ENCODE assay signal across 24 cellular contexts in the genomic region with DNA sequence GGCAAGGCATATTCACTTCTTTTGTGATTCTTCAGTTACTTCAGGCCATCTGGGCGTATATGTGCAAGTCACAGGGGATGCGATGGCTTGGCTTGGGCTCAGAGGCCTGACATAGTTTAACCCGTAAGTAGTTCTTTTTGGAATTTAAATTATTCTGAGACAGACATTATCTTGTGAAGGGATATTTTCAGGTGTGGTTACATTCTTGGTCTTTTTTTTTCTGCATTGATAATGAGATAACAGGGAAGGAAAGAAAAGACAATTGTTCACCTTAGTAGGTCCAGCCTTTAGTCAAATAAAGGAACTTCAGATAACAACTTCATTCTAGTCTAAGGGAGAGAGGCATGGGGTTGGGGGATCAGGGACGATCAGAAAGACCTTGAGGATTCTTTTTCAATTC.
"Had no signal": no experiment of that assay in that cellular context is flagged by ENCODE, and none has a peak within 500 bp of the region (broad histone marks: within the 10 kb centered on the region; RNA-seq: fewer than 3 reads in every experiment).

No MANE protein-coding gene starts in this region.

- H3K4me2 ChIP-seq: hepatocyte had no signal

- FAIRE-seq: kidney had no signal

- H3K4me3 Mint-ChIP-seq: dendritic cell treated with granulocyte-macrophage colony-stimulating factor and Interleukin-4, amounts not matched to agents 40 ng/mL and 50 ng/mL, for 4 days; effector memory CD8-positive, alpha-beta T cell; memory B cell; naive B cell; nephron; stimulated activated effector memory CD8-positive, alpha-beta T cell treated with anti-CD3 and anti-CD28 coated beads, Interleukin-12 subunit alpha, Interleukin-12 subunit beta, amount 100 ng/mL, for 72 hours had no signal

- H3K27ac Mint-ChIP-seq: dendritic cell treated with granulocyte-macrophage colony-stimulating factor and Interleukin-4, amounts not matched to agents 40 ng/mL and 50 ng/mL, for 4 days; effector memory CD8-positive, alpha-beta T cell; memory B cell; naive B cell; nephron; stimulated activated effector memory CD8-positive, alpha-beta T cell treated with anti-CD3 and anti-CD28 coated beads, Interleukin-12 subunit alpha, Interleukin-12 subunit beta, amount 100 ng/mL, for 72 hours had no signal

- H3K36me3 Mint-ChIP-seq: memory B cell; naive B cell; stimulated activated effector memory CD8-positive, alpha-beta T cell treated with anti-CD3 and anti-CD28 coated beads, Interleukin-12 subunit alpha, Interleukin-12 subunit beta, amount 100 ng/mL, for 72 hours had no signal

- H3K36me3 ChIP-seq: esophagus squamous epithelium, left ventricle myocardium inferior, lower lobe of right lung, right lobe of liver, suprapubic skin, thyroid gland, upper lobe of left lung, uterus had no signal

- H3K27me3 ChIP-seq: esophagus squamous epithelium, hepatocyte, right lobe of liver, suprapubic skin, thyroid gland, upper lobe of left lung, uterus had no signal

- DNase-seq: effector memory CD8-positive, alpha-beta T cell; esophagus squamous epithelium; foreskin fibroblast; head of caudate nucleus; kidney; left cardiac atrium; left ventricle myocardium inferior; lower lobe of right lung; naive B cell; psoas muscle; retina; right lobe of liver; stimulated activated CD4-positive, alpha-beta T cell treated with anti-CD3 and anti-CD28 coated beads, Interleukin-4, amount 100 ng/mL, for 1 hour; stimulated activated CD8-positive, alpha-beta memory T cell treated with anti-CD3 and anti-CD28 coated beads, Interleukin-4, amount 100 ng/mL, for 48 hours; stimulated activated naive CD8-positive, alpha-beta T cell treated with anti-CD3 and anti-CD28 coated beads, Interleukin-15, Interleukin-2, amounts not matched to agents 100 U/mL and 50 U/mL, for 24 hours; thyroid gland; upper lobe of left lung; uterus had no signal

- H3K9me3 ChIP-seq: esophagus squamous epithelium, left ventricle myocardium inferior, lower lobe of right lung, psoas muscle, right lobe of liver, suprapubic skin, thyroid gland, upper lobe of left lung, uterus had no signal

- H3K4me3 ChIP-seq: esophagus squamous epithelium, hepatocyte, left ventricle myocardium inferior, lower lobe of right lung, psoas muscle, right lobe of liver, suprapubic skin, thyroid gland, upper lobe of left lung, uterus had no signal

- ATAC-seq: effector memory CD8-positive, alpha-beta T cell; left cardiac atrium; lower lobe of right lung; psoas muscle; right lobe of liver; stimulated activated effector memory CD8-positive, alpha-beta T cell treated with anti-CD3 and anti-CD28 coated beads, Interleukin-12 subunit alpha, Interleukin-12 subunit beta, amount 100 ng/mL, for 72 hours; stimulated activated naive CD8-positive, alpha-beta T cell treated with anti-CD3 and anti-CD28 coated beads, Interleukin-15, Interleukin-2, amounts not matched to agents 100 U/mL and 50 U/mL, for 24 hours had no signal

- H3K9me3 Mint-ChIP-seq: effector memory CD8-positive, alpha-beta T cell; stimulated activated effector memory CD8-positive, alpha-beta T cell treated with anti-CD3 and anti-CD28 coated beads, Interleukin-12 subunit alpha, Interleukin-12 subunit beta, amount 100 ng/mL, for 72 hours had no signal

- H2AFZ ChIP-seq: hepatocyte had no signal

- H3K4me1 Mint-ChIP-seq: memory B cell; naive B cell; nephron; stimulated activated effector memory CD8-positive, alpha-beta T cell treated with anti-CD3 and anti-CD28 coated beads, Interleukin-12 subunit alpha, Interleukin-12 subunit beta, amount 100 ng/mL, for 72 hours had no signal

- H3K27me3 Mint-ChIP-seq: dendritic cell treated with granulocyte-macrophage colony-stimulating factor and Interleukin-4, amounts not matched to agents 40 ng/mL and 50 ng/mL, for 4 days; memory B cell; naive B cell had no signal

- H3K4me1 ChIP-seq: esophagus squamous epithelium, left ventricle myocardium inferior, lower lobe of right lung, psoas muscle, right lobe of liver, suprapubic skin, thyroid gland, upper lobe of left lung, uterus had no signal

- H3K79me2 ChIP-seq: hepatocyte had no signal

- H3K27ac ChIP-seq: esophagus squamous epithelium, hepatocyte, left ventricle myocardium inferior, lower lobe of right lung, psoas muscle, right lobe of liver, suprapubic skin, thyroid gland, upper lobe of left lung, uterus had no signal
